ENCODE assay signal across 8 cellular contexts in the genomic region with DNA sequence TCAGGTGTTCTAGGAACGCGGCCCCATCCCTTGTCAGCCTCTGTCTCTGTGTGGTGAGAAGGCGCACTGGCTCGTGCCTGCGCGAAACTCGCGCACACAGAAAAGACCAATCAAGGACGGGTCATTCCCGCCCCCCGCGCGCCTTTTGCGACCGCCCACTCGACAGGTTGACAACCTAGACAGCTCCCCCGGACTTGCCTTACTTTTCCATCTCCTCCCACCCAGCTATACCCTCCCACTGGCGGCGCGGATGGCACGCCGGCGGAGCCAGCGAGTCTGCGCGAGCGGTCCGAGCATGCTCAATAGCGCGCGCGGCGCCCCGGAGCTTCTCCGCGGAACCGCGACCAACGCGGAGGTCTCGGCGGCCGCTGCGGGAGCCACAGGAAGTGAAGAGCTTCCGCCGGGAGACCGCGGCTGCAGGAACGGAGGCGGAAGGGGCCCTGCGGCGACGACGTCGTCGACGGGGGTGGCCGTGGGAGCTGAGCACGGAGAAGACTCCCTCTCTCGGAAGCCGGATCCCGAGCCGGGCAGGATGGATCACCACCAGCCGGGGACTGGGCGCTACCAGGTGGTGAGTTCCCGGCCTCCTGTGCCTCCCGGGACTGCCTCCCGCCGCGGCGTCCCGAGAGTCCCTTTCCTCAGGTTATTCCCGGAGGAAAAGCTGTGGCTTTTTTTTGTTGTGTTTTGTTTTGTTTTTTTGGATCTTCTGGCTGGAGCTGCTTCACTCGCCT. TPM values are rescaled to one million over a fixed set of nuclear protein-coding genes. Genes with fewer than 3 reads are reported as not detected.
DNase-seq lines count a peak whose midpoint lies in the region; TF ChIP-seq lines count a peak whose summit lies in the region.

Gene NDFIP2, plus strand, starts transcription at position 202 of the 731 bp plus-strand sequence. Its CDS starts 49 bp downstream, at position 251.

- POLR2A ChIA-PET in HEK293 (lab: Yijun Ruan, JAX) = interaction anchor here (0.6 to 1.5 kb wide), 18 partner anchors 8 to 770 kb away, joined by 3 to 8 read pairs (median 3); partner anchors contain the start of gene RBM26

- DNase-seq in GF-D8 (lab: John Stamatoyannopoulos, UW) (peak; percentile 84), MV-4-11 (lab: John Stamatoyannopoulos, UW) (peak; percentile 80), SK-N-MC (ENCODE audit: low read depth, low spot score) (no peak), globus pallidus (ENCODE audit: low spot score) (peak; percentile 77), occipital lobe (lab: John Stamatoyannopoulos, UW) (peak; percentile 89), suprapubic skin (ENCODE audit: low spot score in 2 of 2) (peak; percentile 91)
- DNase-seq in activated naive CD4-positive, alpha-beta T cell treated with anti-CD3 and anti-CD28 coated beads, Interleukin-2, amount 50 U/mL, for 16 hours = peak; percentile 91

- TF ChIP-seq CTCF in HEK293 (tag by site-specific recombination; IDR thresholded peaks at IDR 0.05) = peak; percentile 33; the same call in 1 of the 2 replicates
- TF ChIP-seq CTCF in suprapubic skin (IDR thresholded peaks at IDR 0.05) = no peak

- H3K9me3 ChIP-seq in HEK293 (ENCODE audit: control insufficient read depth, insufficient read depth, low read depth, low read length) (no peaks in the 10 kb centered on the region), SK-N-MC (ENCODE audit: low read depth, low read length) (no peaks in the 10 kb centered on the region), suprapubic skin (no peaks in the 10 kb centered on the region)

- peak within 1 kb of the TSS; percentile 84 for H3K9ac ChIP-seq in SK-N-MC (ENCODE audit: insufficient read length)

- no peak for TF ChIP-seq EP300 in suprapubic skin (IDR thresholded peaks at IDR 0.05)

- peak in 1 of 2 donors; percentile 42 for TF ChIP-seq POLR2A in suprapubic skin (IDR thresholded peaks at IDR 0.05)

- H3K4me1 ChIP-seq in HEK293 (ENCODE audit: control insufficient read depth, insufficient read depth, low read length) (no peaks in the 10 kb centered on the region), suprapubic skin (peaks cover 54% of the 10 kb centered on the region)

- H3K27ac ChIP-seq in HEK293 (ENCODE audit: extremely low read depth, low read depth, low read length) (peak within 1 kb of the TSS; percentile 75), SK-N-MC (0 out of 2 replicates have a peak within 1 kb of the TSS, but pooled peaks have one; percentile 2), suprapubic skin (peak within 1 kb of the TSS; percentile 92)

- no peaks in the 10 kb centered on the region for H3K27me3 ChIP-seq in suprapubic skin

- 0% methylated on average over 31 of the region's 74 CpGs for WGBS in suprapubic skin

- H3K36me3 ChIP-seq in HEK293 (ENCODE audit: control insufficient read depth in 2 of 2, insufficient read depth in 1 of 2, low read length in 2 of 2) = no peaks in the 10 kb centered on the region
- H3K36me3 ChIP-seq in SK-N-MC (ENCODE audit: insufficient read depth, low read length) = no peaks in the 10 kb centered on the region
- no peaks in the 10 kb centered on the region for H3K36me3 ChIP-seq in suprapubic skin

- H3K4me3 ChIP-seq in HEK293 (ENCODE audit: low read depth, low read length) = peak within 1 kb of the TSS; percentile 98
- H3K4me3 ChIP-seq in SK-N-MC = peak within 1 kb of the TSS; percentile 98
- H3K4me3 ChIP-seq in suprapubic skin = peak within 1 kb of the TSS; percentile 90

- CTCF ChIA-PET in HEK293 (lab: Yijun Ruan, JAX) = interaction anchor here (0.5 to 1.4 kb wide), 8 partner anchors 25 to 1147 kb away, joined by 3 to 6 read pairs (median 3); partner anchors contain the start of gene RBM26

TF ChIP-seq in HEK293, 187 proteins besides CTCF, POLR2A, EP300 and RAD21 (continues in another document):
- no peak for TF ChIP-seq YY1 (tag by site-specific recombination; IDR thresholded peaks at IDR 0.05)
- no peak for TF ChIP-seq HOXD13 (CRISPR knock-in tag; IDR thresholded peaks at IDR 0.05; ENCODE audit: borderline replicate concordance)
- no peak for TF ChIP-seq ZNF596 (tag by site-specific recombination; IDR thresholded peaks at IDR 0.05)
- no peak; the same call in 1 of the 2 replicates for TF ChIP-seq KLF8 (tag by site-specific recombination; IDR thresholded peaks at IDR 0.05)
- TF ChIP-seq ZNF624 (tag by site-specific recombination; IDR thresholded peaks at IDR 0.05) = no peak
- no peak for TF ChIP-seq ZNF140 (tag by site-specific recombination; IDR thresholded peaks at IDR 0.05)
- TF ChIP-seq ZNF600 (tag by site-specific recombination; IDR thresholded peaks at IDR 0.05) = peak; percentile 74
- no peak for TF ChIP-seq ZNF223 (tag by site-specific recombination; IDR thresholded peaks at IDR 0.05)
- no peak for TF ChIP-seq ZNF16 (tag by site-specific recombination; IDR thresholded peaks at IDR 0.05; ENCODE audit: low read depth)
- peak; percentile 13; the same call in 1 of the 2 replicates for TF ChIP-seq ZBTB8A (tag by site-specific recombination; IDR thresholded peaks at IDR 0.05)
- no peak for TF ChIP-seq ZNF664 (tag by site-specific recombination; IDR thresholded peaks at IDR 0.05)
- peak; percentile 74 for TF ChIP-seq SCRT1 (tag by site-specific recombination; IDR thresholded peaks at IDR 0.05; ENCODE audit: borderline replicate concordance)
- TF ChIP-seq, protein P1, sequence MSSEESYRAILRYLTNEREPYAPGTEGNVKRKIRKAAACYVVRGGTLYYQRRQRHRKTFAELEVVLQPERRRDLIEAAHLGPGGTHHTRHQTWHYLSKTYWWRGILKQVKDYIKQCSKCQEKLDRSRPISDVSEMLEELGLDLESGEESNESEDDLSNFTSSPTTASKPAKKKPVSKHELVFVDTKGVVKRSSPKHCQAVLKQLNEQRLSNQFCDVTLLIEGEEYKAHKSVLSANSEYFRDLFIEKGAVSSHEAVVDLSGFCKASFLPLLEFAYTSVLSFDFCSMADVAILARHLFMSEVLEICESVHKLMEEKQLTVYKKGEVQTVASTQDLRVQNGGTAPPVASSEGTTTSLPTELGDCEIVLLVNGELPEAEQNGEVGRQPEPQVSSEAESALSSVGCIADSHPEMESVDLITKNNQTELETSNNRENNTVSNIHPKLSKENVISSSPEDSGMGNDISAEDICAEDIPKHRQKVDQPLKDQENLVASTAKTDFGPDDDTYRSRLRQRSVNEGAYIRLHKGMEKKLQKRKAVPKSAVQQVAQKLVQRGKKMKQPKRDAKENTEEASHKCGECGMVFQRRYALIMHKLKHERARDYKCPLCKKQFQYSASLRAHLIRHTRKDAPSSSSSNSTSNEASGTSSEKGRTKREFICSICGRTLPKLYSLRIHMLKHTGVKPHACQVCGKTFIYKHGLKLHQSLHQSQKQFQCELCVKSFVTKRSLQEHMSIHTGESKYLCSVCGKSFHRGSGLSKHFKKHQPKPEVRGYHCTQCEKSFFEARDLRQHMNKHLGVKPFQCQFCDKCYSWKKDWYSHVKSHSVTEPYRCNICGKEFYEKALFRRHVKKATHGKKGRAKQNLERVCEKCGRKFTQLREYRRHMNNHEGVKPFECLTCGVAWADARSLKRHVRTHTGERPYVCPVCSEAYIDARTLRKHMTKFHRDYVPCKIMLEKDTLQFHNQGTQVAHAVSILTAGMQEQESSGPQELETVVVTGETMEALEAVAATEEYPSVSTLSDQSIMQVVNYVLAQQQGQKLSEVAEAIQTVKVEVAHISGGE (tag by site-specific recombination; conservative IDR thresholded peaks at IDR 0.05; ENCODE audit: low read depth) = peak; percentile 93
- peak; percentile 49; the same call in 1 of the 2 replicates for TF ChIP-seq ZNF423 (tag by site-specific recombination; IDR thresholded peaks at IDR 0.05)
- peak; percentile 91 for TF ChIP-seq SP2 (tag by site-specific recombination; IDR thresholded peaks at IDR 0.05)
- peak; percentile 65; the same call in 1 of the 2 replicates for TF ChIP-seq TRIM28 (IDR thresholded peaks at IDR 0.05; ENCODE audit: borderline replicate concordance, low read length)
- peak; percentile 65; the same call in 1 of the 2 replicates for TF ChIP-seq ZNF76 (tag by site-specific recombination; IDR thresholded peaks at IDR 0.05; ENCODE audit: borderline replicate concordance, low read depth)
- no peak for TF ChIP-seq ZBTB21 (tag by site-specific recombination; IDR thresholded peaks at IDR 0.05)
- 0 out of 2 replicates have a peak, but pooled peaks have one; percentile 26 for TF ChIP-seq KLF16 (tag by site-specific recombination; IDR thresholded peaks at IDR 0.05)
- peak; percentile 72 for TF ChIP-seq ZXDB (tag by site-specific recombination; IDR thresholded peaks at IDR 0.05)
- no peak for TF ChIP-seq ZBTB10 (tag by site-specific recombination; IDR thresholded peaks at IDR 0.05)
- TF ChIP-seq ELK4 (IDR thresholded peaks at IDR 0.05; ENCODE audit: borderline replicate concordance, low read depth, low read length) = no peak; the same call in 1 of the 2 replicates

RNA-seq across cellular contexts. Expression of gene NDFIP2, which starts in this region (rescaled TPM):
- total RNA-seq in occipital lobe = 84.1 TPM
- total RNA-seq in suprapubic skin = 100 to 1,000 TPM in 1 of 4 donors, 10 to 100 TPM in 3; 72.2 to 103 (median 86.2) TPM

Comparison
In these comparisons a context has a peak if more than half of its experiments do, and no peak if none do; other contexts are left out.
1. H3K27ac ChIP-seq: peak in every context shown above with its lines; median percentile 92 in suprapubic skin; 75 in HEK293; 2 in SK-N-MC.